Comparison of ENCODE assay signal across 29 cellular contexts in genomic region chrX:95117556-95117955, GRCh38.
"Had no signal": no experiment of that assay in that cellular context is flagged by ENCODE, and none has a peak within 500 bp of the region (broad histone marks: within the 10 kb centered on the region; RNA-seq: fewer than 3 reads in every experiment).

No MANE protein-coding gene starts in this region.

- H3K4me1 ChIP-seq: neural progenitor cell, parathyroid adenoma, psoas muscle, right lobe of liver, sigmoid colon, stomach, suprapubic skin, testis, tibial artery, transverse colon, upper lobe of right lung, uterus had no signal

- H3K27ac Mint-ChIP-seq: natural killer cell; nephron; neural progenitor cell; progenitor cell of endocrine pancreas; stimulated activated effector memory CD8-positive, alpha-beta T cell treated with anti-CD3 and anti-CD28 coated beads, Interleukin-12 subunit alpha, Interleukin-12 subunit beta, amount 100 ng/mL, for 72 hours; stimulated activated naive B cell treated with anti-CD40 and anti-IgM and Interleukin-4, amounts not matched to agents 10 μg/mL and 1 μg/mL and 100 μg/mL, for 72 hours; stimulated activated naive CD8-positive, alpha-beta T cell treated with anti-CD3 and anti-CD28 coated beads, Interleukin-15, Interleukin-2, amounts not matched to agents 100 ng/mL and 50 ng/mL, for 24 hours; type B pancreatic cell had no signal

- H3K27me3 Mint-ChIP-seq: progenitor cell of endocrine pancreas; stimulated activated naive B cell treated with anti-CD40 and anti-IgM and Interleukin-4, amounts not matched to agents 10 μg/mL and 1 μg/mL and 100 μg/mL, for 72 hours; stimulated activated naive CD8-positive, alpha-beta T cell treated with anti-CD3 and anti-CD28 coated beads, Interleukin-15, Interleukin-2, amounts not matched to agents 100 ng/mL and 50 ng/mL, for 24 hours; type B pancreatic cell had no signal

- H3K4me3 Mint-ChIP-seq: natural killer cell; nephron; neural progenitor cell; stimulated activated effector memory CD8-positive, alpha-beta T cell treated with anti-CD3 and anti-CD28 coated beads, Interleukin-12 subunit alpha, Interleukin-12 subunit beta, amount 100 ng/mL, for 72 hours; stimulated activated naive B cell treated with anti-CD40 and anti-IgM and Interleukin-4, amounts not matched to agents 10 μg/mL and 1 μg/mL and 100 μg/mL, for 72 hours; stimulated activated naive CD8-positive, alpha-beta T cell treated with anti-CD3 and anti-CD28 coated beads, Interleukin-15, Interleukin-2, amounts not matched to agents 100 ng/mL and 50 ng/mL, for 24 hours; type B pancreatic cell had no signal

- H3K9me3 ChIP-seq: ovary, right lobe of liver, sigmoid colon, suprapubic skin, testis, transverse colon, upper lobe of right lung, uterus had no signal

- H3K4me1 Mint-ChIP-seq: natural killer cell; nephron; neural progenitor cell; stimulated activated effector memory CD8-positive, alpha-beta T cell treated with anti-CD3 and anti-CD28 coated beads, Interleukin-12 subunit alpha, Interleukin-12 subunit beta, amount 100 ng/mL, for 72 hours; stimulated activated naive B cell treated with anti-CD40 and anti-IgM and Interleukin-4, amounts not matched to agents 10 μg/mL and 1 μg/mL and 100 μg/mL, for 72 hours had no signal

- H3K4me3 ChIP-seq: neural progenitor cell, ovary, psoas muscle, right lobe of liver, sigmoid colon, stomach, suprapubic skin, testis, tibial artery, transverse colon, upper lobe of right lung, uterus had no signal

- DNase-seq: natural killer cell; occipital lobe; ovary; posterior cingulate gyrus; psoas muscle; right cardiac atrium; right lobe of liver; sigmoid colon; small intestine; stimulated activated CD4-positive, alpha-beta T cell treated with anti-CD3 and anti-CD28 coated beads, Interleukin-15, amount 100 ng/mL, for 24 hours; stimulated activated CD4-positive, alpha-beta T cell treated with anti-CD3 and anti-CD28 coated beads, Interleukin-2, amount 100 ng/mL, for 24 hours; stimulated activated CD4-positive, alpha-beta T cell treated with anti-CD3 and anti-CD28 coated beads, Interleukin-2, amount 100 ng/mL, for 48 hours; stimulated activated CD4-positive, alpha-beta T cell treated with anti-CD3 and anti-CD28 coated beads, Interleukin-4, amount 100 ng/mL, for 24 hours; stimulated activated naive B cell treated with anti-CD40 and anti-IgM and Interleukin-4, amounts not matched to agents 10 μg/mL and 1 μg/mL and 100 μg/mL, for 72 hours; stimulated activated naive CD4-positive, alpha-beta T cell treated with Interleukin-2 at 50 U/mL for 16 hours; stomach; testis; tibial artery; transverse colon; upper lobe of right lung; uterus had no signal

- H3K9me3 Mint-ChIP-seq: neural progenitor cell, type B pancreatic cell had no signal

- H3K9ac ChIP-seq: neural progenitor cell, parathyroid adenoma had no signal

- H3K36me3 Mint-ChIP-seq: natural killer cell; neural progenitor cell; stimulated activated effector memory CD8-positive, alpha-beta T cell treated with anti-CD3 and anti-CD28 coated beads, Interleukin-12 subunit alpha, Interleukin-12 subunit beta, amount 100 ng/mL, for 72 hours; stimulated activated naive B cell treated with anti-CD40 and anti-IgM and Interleukin-4, amounts not matched to agents 10 μg/mL and 1 μg/mL and 100 μg/mL, for 72 hours; type B pancreatic cell had no signal

- ATAC-seq: natural killer cell; psoas muscle; right cardiac atrium; right lobe of liver; stimulated activated effector memory CD8-positive, alpha-beta T cell treated with anti-CD3 and anti-CD28 coated beads, Interleukin-12 subunit alpha, Interleukin-12 subunit beta, amount 100 ng/mL, for 72 hours; stimulated activated naive B cell treated with anti-CD40 and anti-IgM and Interleukin-4, amounts not matched to agents 10 μg/mL and 1 μg/mL and 100 μg/mL, for 72 hours; upper lobe of right lung had no signal

- H3K36me3 ChIP-seq: neural progenitor cell, ovary, right lobe of liver, sigmoid colon, stomach, suprapubic skin, tibial artery, transverse colon, upper lobe of right lung, uterus had no signal

- H3K4me2 ChIP-seq: neural progenitor cell had no signal

- H2AFZ ChIP-seq: neural progenitor cell, parathyroid adenoma had no signal

- H3K27ac ChIP-seq: neural progenitor cell, ovary, parathyroid adenoma, psoas muscle, right lobe of liver, sigmoid colon, stomach, suprapubic skin, testis, tibial artery, transverse colon, upper lobe of right lung, uterus had no signal

- H3K79me2 ChIP-seq: parathyroid adenoma had no signal

- H3K27me3 ChIP-seq: neural progenitor cell, ovary, sigmoid colon, stomach, suprapubic skin, testis, tibial artery, transverse colon, upper lobe of right lung, uterus had no signal
